ENCODE assay signal across 28 cellular contexts in genomic region chr20:37947943-37948342, GRCh38. TPM values are rescaled to one million over a fixed set of nuclear protein-coding genes. Genes with fewer than 3 reads are reported as not detected.
"Had no signal": no experiment of that assay in that cellular context is flagged by ENCODE, and none has a peak within 500 bp of the region (broad histone marks: within the 10 kb centered on the region; RNA-seq: fewer than 3 reads in every experiment).

No MANE protein-coding gene starts in this region.

- H3K4me3 ChIP-seq: ascending aorta, cardiac muscle cell had no signal

- H3K9me3 ChIP-seq: ascending aorta had no signal

- H3K36me3 ChIP-seq: ascending aorta, cardiac muscle cell had no signal

- H3K27me3 ChIP-seq: ascending aorta, cardiac muscle cell had no signal

- H3K27ac ChIP-seq: ascending aorta, cardiac muscle cell, VCaP had no signal

- ATAC-seq: activated CD4-positive, alpha-beta T cell treated with anti-CD3 and anti-CD28 coated beads for 36 hours; activated CD4-positive, CD25-positive, alpha-beta regulatory T cell treated with anti-CD3 and anti-CD28 coated beads, Interleukin-2, amount 50 U/mL, for 24 hours; activated CD8-positive, alpha-beta memory T cell treated with anti-CD3 and anti-CD28 coated beads, Interleukin-2, amount 10 ng/mL, durations not matched to agents 7 days and 5 days; activated CD8-positive, alpha-beta T cell treated with anti-CD3 and anti-CD28 coated beads, Interleukin-2, amount 10 ng/mL, durations not matched to agents 7 days and 5 days; activated naive CD8-positive, alpha-beta T cell treated with anti-CD3 and anti-CD28 coated beads, Interleukin-2, amount 50 U/mL, for 24 hours; WTC11 had no signal

- DNase-seq: activated CD4-positive, alpha-beta memory T cell treated with anti-CD3 and anti-CD28 coated beads, Interleukin-2, amount 10 ng/mL, durations not matched to agents 7 days and 5 days; activated CD4-positive, alpha-beta T cell treated with anti-CD3 and anti-CD28 coated beads for 1 hour; activated CD4-positive, alpha-beta T cell treated with anti-CD3 and anti-CD28 coated beads for 36 hours; activated CD4-positive, alpha-beta T cell treated with anti-CD3 and anti-CD28 coated beads for 48 hours; activated CD4-positive, alpha-beta T cell treated with anti-CD3 and anti-CD28 coated beads, Interleukin-2, amount 10 ng/mL, durations not matched to agents 7 days and 5 days; activated CD4-positive, alpha-beta T cell treated with anti-CD3 and anti-CD28 coated beads, Interleukin-2, amount 50 U/mL, for 48 hours; activated CD4-positive, CD25-positive, alpha-beta regulatory T cell; activated CD8-positive, alpha-beta T cell treated with anti-CD3 and anti-CD28 coated beads, Interleukin-2, amount 10 ng/mL, durations not matched to agents 7 days and 5 days; activated effector memory CD4-positive, alpha-beta T cell treated with Interleukin-2 at 50 U/mL for 16 hours; activated gamma-delta T cell; activated naive CD4-positive, alpha-beta T cell treated with anti-CD3 and anti-CD28 coated beads, Interleukin-2, amount 10 ng/mL, durations not matched to agents 7 days and 5 days; activated naive CD4-positive, alpha-beta T cell treated with Interleukin-2 at 50 U/mL for 16 hours; activated naive CD8-positive, alpha-beta T cell treated with anti-CD3 and anti-CD28 coated beads, Interleukin-2, amount 10 ng/mL, durations not matched to agents 7 days and 5 days; activated naive CD8-positive, alpha-beta T cell treated with anti-CD3 and anti-CD28 coated beads, Interleukin-2, amount 50 U/mL, for 24 hours; activated T-cell treated with anti-CD3 and anti-CD28 coated beads, Interleukin-2, amount 50 U/mL, for 48 hours; amygdala; anterior cingulate cortex; caudate nucleus; cerebellar nuclear complex; T-helper 1 cell; T-helper 2 cell; T-helper 9 cell had no signal

- H3K4me1 ChIP-seq: ascending aorta had no signal

RNA-seq across cellular contexts. Expression of gene VSTM2L, which starts 45.0 kb away (rescaled TPM):
- total RNA-seq: activated CD4-positive, alpha-beta T cell treated with anti-CD3 and anti-CD28 coated beads for 36 hours; activated CD4-positive, alpha-beta T cell treated with anti-CD3 and anti-CD28 coated beads, Interleukin-2, amount 10 ng/mL, durations not matched to agents 7 days and 5 days; activated naive CD8-positive, alpha-beta T cell treated with anti-CD3 and anti-CD28 coated beads, Interleukin-2, amount 10 ng/mL, durations not matched to agents 7 days and 5 days had no signal
